ENCODE assay signal across 8 cellular contexts in genomic region chr1:182299728-182300581, GRCh38.
A peak's percentile ranks its signal among the peaks of the same experiment; 100 is the strongest.
DNase-seq lines count a peak whose midpoint lies in the region; ATAC-seq and TF ChIP-seq lines count a peak whose summit lies in the region.

No MANE protein-coding gene starts in this region.

- H3K9me3 ChIP-seq in GM23248 (ENCODE audit: low read depth): no peaks in the 10 kb centered on the region

- H3F3A ChIP-seq in GM23248 (ENCODE audit: insufficient read depth): 0 out of 2 replicates have a peak, but pooled peaks cover 5% of the 10 kb centered on the region

- H3K36me3 ChIP-seq in GM23248 (ENCODE audit: low read depth): no peaks in the 10 kb centered on the region

- peak; percentile 30 for DNase-seq in GM23248
- DNase-seq in NOMO-1 (lab: John Stamatoyannopoulos, UW; ENCODE audit: unreplicated experiment in 2 of 2): peak; percentile 69 to 87
- DNase-seq in epithelial cell of esophagus (ENCODE audit: low read depth): peak; percentile 50
- no peak for DNase-seq in omental fat pad (ENCODE audit: low spot score)
- DNase-seq in inferior parietal cortex (ENCODE audit: extremely low spot score): no peak
- DNase-seq in stimulated activated naive B cell treated with anti-CD40 and anti-IgM and Interleukin-4, amounts not matched to agents 10 μg/mL and 1 μg/mL and 100 μg/mL, for 72 hours: no peak
- DNase-seq in activated CD4-positive, alpha-beta T cell treated with anti-CD3 and anti-CD28 coated beads, Interleukin-2, amount 50 U/mL, for 48 hours: no peak

- TF ChIP-seq CTCF in epithelial cell of esophagus (IDR thresholded peaks at IDR 0.05; ENCODE audit: insufficient read depth, low read depth, low read length, missing control alignments) (no peak), omental fat pad (IDR thresholded peaks at IDR 0.05) (no peak)

- peaks cover 0 to 6% of the 10 kb centered on the region in 2 donors for H3K4me1 Mint-ChIP-seq in stimulated activated naive B cell treated with anti-CD40 and anti-IgM and Interleukin-4, amounts not matched to agents 10 μg/mL and 1 μg/mL and 100 μg/mL, for 72 hours

- no peak overlapping the region for H3K4me2 ChIP-seq in GM23248 (ENCODE audit: unreplicated experiment)

- 63 to 68% methylated on average over 3 of the region's 3 CpGs for WGBS in GM23248 (ENCODE audit: low coverage in 1 of 2, low lambda C conversion rate in 2 of 2, missing lambda C conversion rate in 2 of 2), 2 experiments

- no peaks in the 10 kb centered on the region for H3K27me3 ChIP-seq in GM23248 (replicated peaks; ENCODE audit: insufficient read depth)

- no peaks in the 10 kb centered on the region for H3K79me2 ChIP-seq in GM23248 (ENCODE audit: insufficient read depth)

- H3K4me1 ChIP-seq in GM23248 (ENCODE audit: insufficient read depth): peaks cover 7% of the 10 kb centered on the region; the same call in 1 of the 2 replicates

- peaks cover 0 to 2% of the 10 kb centered on the region in 2 donors for H3K9me3 Mint-ChIP-seq in stimulated activated naive B cell treated with anti-CD40 and anti-IgM and Interleukin-4, amounts not matched to agents 10 μg/mL and 1 μg/mL and 100 μg/mL, for 72 hours

- H3K4me3 Mint-ChIP-seq in stimulated activated naive B cell treated with anti-CD40 and anti-IgM and Interleukin-4, amounts not matched to agents 10 μg/mL and 1 μg/mL and 100 μg/mL, for 72 hours: no peak overlapping the region

- H2AFZ ChIP-seq in GM23248: no peak overlapping the region

- no peaks in the 10 kb centered on the region for H3K9me2 ChIP-seq in GM23248 (ENCODE audit: insufficient read depth)

- H3K27ac Mint-ChIP-seq in stimulated activated naive B cell treated with anti-CD40 and anti-IgM and Interleukin-4, amounts not matched to agents 10 μg/mL and 1 μg/mL and 100 μg/mL, for 72 hours: no peak overlapping the region

- no peaks in the 10 kb centered on the region for H3K36me3 Mint-ChIP-seq in stimulated activated naive B cell treated with anti-CD40 and anti-IgM and Interleukin-4, amounts not matched to agents 10 μg/mL and 1 μg/mL and 100 μg/mL, for 72 hours

- H3K4me3 ChIP-seq in GM23248 (no peak overlapping the region), epithelial cell of esophagus (ENCODE audit: low read length) (no peak overlapping the region)

- no peak overlapping the region for H3K27ac ChIP-seq in GM23248

- no peak overlapping the region for H3K9ac ChIP-seq in GM23248

- no peaks in the 10 kb centered on the region for H4K20me1 ChIP-seq in GM23248 (ENCODE audit: insufficient read depth)

- peaks cover 0 to 3% of the 10 kb centered on the region in 2 donors for H3K27me3 Mint-ChIP-seq in stimulated activated naive B cell treated with anti-CD40 and anti-IgM and Interleukin-4, amounts not matched to agents 10 μg/mL and 1 μg/mL and 100 μg/mL, for 72 hours

- ATAC-seq in omental fat pad (ENCODE audit: low FRiP score): peak; percentile 41
- ATAC-seq in HG02623 (IDR thresholded peaks at IDR 0.05; ENCODE audit: unreplicated experiment): no peak
- ATAC-seq in stimulated activated naive B cell treated with anti-CD40 and anti-IgM and Interleukin-4, amounts not matched to agents 10 μg/mL and 1 μg/mL and 100 μg/mL, for 72 hours (replicated peaks): no peak

- in situ Hi-C loops in GM23248 (cut with MboI): no loop called here

Comparison
In these comparisons a context has a peak if more than half of its experiments do, and no peak if none do; other contexts are left out.
1. DNase-seq: peak in GM23248 (single experiment), NOMO-1 (2 of 2) and epithelial cell of esophagus (single experiment); none in omental fat pad (single experiment), inferior parietal cortex (single experiment), stimulated activated naive B cell treated with anti-CD40 and anti-IgM and Interleukin-4, amounts not matched to agents 10 μg/mL and 1 μg/mL and 100 μg/mL, for 72 hours (single experiment) and activated CD4-positive, alpha-beta T cell treated with anti-CD3 and anti-CD28 coated beads, Interleukin-2, amount 50 U/mL, for 48 hours (0 of 2).